ENCODE assay signal across 1 cellular context in genomic region chr1:26814377-26814776, GRCh38.
A peak's percentile ranks its signal among the peaks of the same experiment; 100 is the strongest.
TF ChIP-seq lines count a peak whose summit lies in the region.

No MANE protein-coding gene starts in this region.

TF ChIP-seq in HepG2, 621 proteins besides CTCF, POLR2A, EP300 and RAD21:
- TF ChIP-seq PRDM10 (CRISPR knock-in tag; IDR thresholded peaks at IDR 0.05; ENCODE audit: low read depth) (no peak), ATF7-NPFF (CRISPR knock-in tag; IDR thresholded peaks at IDR 0.05; ENCODE audit: low read depth) (no peak), ATF7 (IDR thresholded peaks at IDR 0.05) (0 out of 2 replicates have a peak, but pooled peaks have one; percentile 12), ATF7 (CRISPR knock-in tag; IDR thresholded peaks at IDR 0.05) (no peak)
TF ChIP-seq in HepG2: peak in this region for 1.
